ENCODE assay signal across 23 cellular contexts in genomic region chr4:38538517-38538916, GRCh38.
DNase-seq lines count a peak whose midpoint lies in the region; ATAC-seq, FAIRE-seq and TF ChIP-seq lines count a peak whose summit lies in the region.
"Had no signal": no experiment of that assay in that cellular context is flagged by ENCODE, and none has a peak within 500 bp of the region (broad histone marks: within the 10 kb centered on the region; RNA-seq: fewer than 3 reads in every experiment).

No MANE protein-coding gene starts in this region.

- POLR2A ChIA-PET in PC-3 (lab: Charles Lee; ENCODE audit: unreplicated experiment): interaction anchor here (0.6 kb wide), 1 partner anchor 173 kb away, joined by 24 read pairs; no protein-coding TSS in a partner anchor

- DNase-seq in left colon (no peak), small intestine (peak; percentile 48), medulla oblongata (ENCODE audit: extremely low spot score) (no peak), PC-3 (no peak)
- DNase-seq: AML-193; CD4-positive, alpha-beta T cell; CD8-positive, alpha-beta T cell; COR-L47; DMS 273 treated with DMSO at 0.1 percent for 48 hours; DMS153; DMS53; DMS79; DND-41; EL; GDM1 had no signal

- BruUV-seq in PC-3 (replicated peaks; lab: Mats Ljungman, UMichigan): no TSS peak

- FAIRE-seq in small intestine (lab: Jason Lieb, UNC): no peak
- FAIRE-seq: A549, GM12878, GM12892, GM18507 had no signal

- 17 to 70% (median 30%) methylated on average over 2 of the region's 2 CpGs for whole genome bisulfite sequencing in small intestine, 3 donors

- H2AFZ ChIP-seq in neural cell (ENCODE audit: low read depth, low read length) (no peak overlapping the region), PC-3 (ENCODE audit: low read length) (no peak overlapping the region)

- H3K79me2 ChIP-seq in neural cell (replicated peaks; ENCODE audit: insufficient read depth, low read length): no peaks in the 10 kb centered on the region
- no peaks in the 10 kb centered on the region for H3K79me2 ChIP-seq in PC-3 (ENCODE audit: low read length)

- no peak overlapping the region for H3K9ac ChIP-seq in neural cell (ENCODE audit: low read length)
- H3K9ac ChIP-seq in PC-3 (ENCODE audit: low read length): no peak overlapping the region
- H3K9ac ChIP-seq: BLaER1 treated with 17β-estradiol and CSF1 and Interleukin-3, amounts not matched to agents 10 nM and 100 nM had no signal

- H3K9me3 ChIP-seq in neural cell (ENCODE audit: low read length) (peaks cover 3% of the 10 kb centered on the region), small intestine (ENCODE audit: control insufficient read depth, low read depth) (no peaks in the 10 kb centered on the region), PC-3 (ENCODE audit: low read length) (no peaks in the 10 kb centered on the region)
- H3K9me3 ChIP-seq: A549 had no signal

- H3K4me1 ChIP-seq in small intestine (ENCODE audit: control insufficient read depth in 2 of 2, insufficient read depth in 1 of 2, low read depth in 1 of 2, low read length in 1 of 2) (no peaks in the 10 kb centered on the region), PC-3 (ENCODE audit: insufficient read depth, low read length) (no peaks in the 10 kb centered on the region)
- H3K4me1 ChIP-seq: A549 had no signal

- H3K4me3 ChIP-seq in neural cell (ENCODE audit: low read length) (no peak overlapping the region), small intestine (ENCODE audit: low read depth in 1 of 2, low read length in 2 of 2) (no peak overlapping the region), PC-3 (ENCODE audit: low read length) (no peak overlapping the region)
- H3K4me3 ChIP-seq: A549; BLaER1 treated with 17β-estradiol and CSF1 and Interleukin-3, amounts not matched to agents 10 nM and 100 nM; GM12878 had no signal

- no peaks in the 10 kb centered on the region for H3K36me3 ChIP-seq in neural cell (ENCODE audit: insufficient read depth, low read length)
- no peaks in the 10 kb centered on the region for H3K36me3 ChIP-seq in small intestine (ENCODE audit: control insufficient read depth in 2 of 2, insufficient read depth in 2 of 2, low read length in 2 of 2)
- no peaks in the 10 kb centered on the region for H3K36me3 ChIP-seq in PC-3 (ENCODE audit: low read depth, low read length)
- H3K36me3 ChIP-seq: BLaER1 treated with 17β-estradiol and CSF1 and Interleukin-3, amounts not matched to agents 10 nM and 100 nM had no signal

- no peaks in the 10 kb centered on the region for H3F3A ChIP-seq in neural cell (ENCODE audit: insufficient read depth, low read length, poor library complexity, severe bottlenecking)
- no peaks in the 10 kb centered on the region for H3F3A ChIP-seq in PC-3 (ENCODE audit: low read length, unreplicated experiment)

- H3K4me2 ChIP-seq in neural cell (ENCODE audit: low read length) (no peak overlapping the region), PC-3 (ENCODE audit: low read length) (no peak overlapping the region)
- H3K4me2 ChIP-seq: A549; BLaER1 treated with 17β-estradiol and CSF1 and Interleukin-3, amounts not matched to agents 10 nM and 100 nM had no signal

- intact Hi-C loops in left colon (cut with DNase I, micrococcal nuclease): no loop called here
- intact Hi-C loops in PC-3 (cut with micrococcal nuclease): no loop called here

- H3K27ac ChIP-seq in neural cell (ENCODE audit: low read length) (peak overlapping the region; percentile 50), small intestine (ENCODE audit: low read depth in 1 of 2, low read length in 1 of 2) (peak overlapping the region in 1 of 2 donors; percentile 28), PC-3 (ENCODE audit: low read length) (no peak overlapping the region)
- H3K27ac ChIP-seq: 22Rv1; A549; BLaER1 treated with 17β-estradiol and CSF1 and Interleukin-3, amounts not matched to agents 10 nM and 100 nM; C4-2B had no signal

- TF ChIP-seq CTCF in neural cell (IDR thresholded peaks at IDR 0.05; ENCODE audit: poor library complexity, severe bottlenecking) (no peak), PC-3 (conservative IDR thresholded peaks at IDR 0.05; ENCODE audit: low read depth, low read length) (no peak)

- H3K9me2 ChIP-seq in neural cell (ENCODE audit: insufficient read depth, low read length) (no peaks in the 10 kb centered on the region), PC-3 (replicated peaks; ENCODE audit: low read length) (no peaks in the 10 kb centered on the region)

- H3K27me3 ChIP-seq in neural cell (ENCODE audit: insufficient read depth, low read depth, low read length) (no peaks in the 10 kb centered on the region), small intestine (ENCODE audit: control insufficient read depth in 2 of 2, insufficient read depth in 2 of 2, low read length in 2 of 2) (no peaks in the 10 kb centered on the region), PC-3 (ENCODE audit: low read length) (no peaks in the 10 kb centered on the region)
- H3K27me3 ChIP-seq: BLaER1 treated with 17β-estradiol and CSF1 and Interleukin-3, amounts not matched to agents 10 nM and 100 nM had no signal

- ATAC-seq in left colon (peak; percentile 64), PC-3 (no peak)
- ATAC-seq: A549; CD8-positive, alpha-beta T cell; GM12878 had no signal

- no peak for TF ChIP-seq RAD21 in neural cell (conservative IDR thresholded peaks at IDR 0.05)

- H4K20me1 ChIP-seq in neural cell (ENCODE audit: insufficient read depth) (no peaks in the 10 kb centered on the region), PC-3 (ENCODE audit: low read length) (no peaks in the 10 kb centered on the region)
- H4K20me1 ChIP-seq: BLaER1 treated with 17β-estradiol and CSF1 and Interleukin-3, amounts not matched to agents 10 nM and 100 nM had no signal

- TF ChIP-seq EP300 in neural cell (conservative IDR thresholded peaks at IDR 0.05; ENCODE audit: poor library complexity, severe bottlenecking): peak; percentile 46

- CTCF ChIA-PET in PC-3 (lab: Charles Lee): no interaction called here

TF ChIP-seq in neural cell, 6 proteins besides CTCF, POLR2A, EP300 and RAD21:
- TF ChIP-seq POLR2AphosphoS5 (IDR thresholded peaks at IDR 0.05) (peak; percentile 15), EZH2 (IDR thresholded peaks at IDR 0.05; ENCODE audit: borderline replicate concordance, insufficient read depth, low read length, poor library complexity, severe bottlenecking) (no peak), TAF1 (IDR thresholded peaks at IDR 0.05; ENCODE audit: low read depth) (no peak)
